Comparison of ENCODE assay signal across 2 cellular contexts in genomic region chr12:31662176-31662849, GRCh38.
TF ChIP-seq lines count a peak whose summit lies in the region.

No MANE protein-coding gene starts in this region.

TF ChIP-seq in IMR-90, 13 proteins besides CTCF, POLR2A, EP300 and RAD21:
- TF ChIP-seq ELK1 (IDR thresholded peaks at IDR 0.05; ENCODE audit: borderline replicate concordance, low read depth, low read length), result no peak
- TF ChIP-seq CEBPB (IDR thresholded peaks at IDR 0.05; ENCODE audit: low read depth, low read length), result peak; percentile 76
- no peak for TF ChIP-seq RCOR1 (IDR thresholded peaks at IDR 0.05; ENCODE audit: insufficient replicate concordance, low read length)
- no peak for TF ChIP-seq USF2 (IDR thresholded peaks at IDR 0.05; ENCODE audit: low read depth, low read length)

TF ChIP-seq in H1, 55 proteins besides CTCF, POLR2A, EP300 and RAD21:
- no peak for TF ChIP-seq ASH2L (IDR thresholded peaks at IDR 0.05; ENCODE audit: low read length)
